12 cellular contexts compared by ENCODE assay signal in genomic region chr1:161771166-161771565, GRCh38.
"Had no signal": no experiment of that assay in that cellular context is flagged by ENCODE, and none has a peak within 500 bp of the region (broad histone marks: within the 10 kb centered on the region; RNA-seq: fewer than 3 reads in every experiment).

No MANE protein-coding gene starts in this region.

- DNase-seq: adrenal gland; dorsolateral prefrontal cortex; erythroblast; islet precursor cell; pancreas; stimulated activated CD4-positive, alpha-beta T cell treated with anti-CD3 and anti-CD28 coated beads, Interleukin-1b, Interleukin-23, amount 100 ng/mL, for 48 hours; T-helper 9 cell had no signal

- FAIRE-seq: pancreas had no signal

- H3K9me3 ChIP-seq: adrenal gland, gastroesophageal sphincter, pancreas, thoracic aorta had no signal

- ATAC-seq: gastroesophageal sphincter, left lobe of liver, pancreas, sciatic nerve had no signal

- H3K4me2 ChIP-seq: hepatocyte had no signal

- H3K27ac ChIP-seq: hepatocyte, pancreas, thoracic aorta had no signal

- H2AFZ ChIP-seq: hepatocyte had no signal

- H3K27me3 ChIP-seq: adrenal gland, dorsolateral prefrontal cortex, gastroesophageal sphincter, hepatocyte, pancreas had no signal

- H3K36me3 ChIP-seq: adrenal gland, gastroesophageal sphincter, pancreas, thoracic aorta had no signal

- H3K4me3 ChIP-seq: adrenal gland, dorsolateral prefrontal cortex, gastroesophageal sphincter, hepatocyte, pancreas, thoracic aorta had no signal
